1 cellular context compared by ENCODE assay signal in the genomic region with DNA sequence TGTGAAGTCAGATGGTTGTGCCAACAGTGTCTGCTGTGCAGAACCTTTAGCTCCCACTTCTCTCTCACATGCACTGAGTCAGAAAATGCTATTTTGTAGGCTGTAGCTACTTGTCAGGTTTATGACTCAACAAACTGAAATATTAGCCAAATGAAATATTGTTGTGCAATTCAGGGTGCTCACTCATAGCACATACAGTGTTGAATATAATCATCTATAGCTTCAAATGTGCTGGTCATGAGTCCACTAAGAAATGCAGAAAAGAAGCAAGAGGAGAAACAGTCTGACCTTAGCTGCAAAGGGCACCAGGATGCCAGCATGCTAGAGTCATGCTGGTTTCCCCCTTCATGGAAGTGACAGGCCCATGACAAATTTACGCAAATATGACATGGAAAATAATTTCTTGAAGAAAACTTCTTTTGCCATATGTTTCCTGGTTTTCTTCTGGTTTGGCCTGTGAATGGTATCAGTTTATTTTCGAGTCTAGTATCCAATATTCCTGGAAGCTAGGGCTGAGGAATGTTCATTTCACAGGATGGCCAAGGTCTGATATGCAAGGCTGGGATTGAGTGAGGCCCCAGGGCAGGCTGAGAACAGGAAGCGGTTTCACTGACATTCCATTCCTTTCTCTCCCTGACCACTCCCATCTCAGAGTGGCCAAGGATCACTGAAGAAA.
TF ChIP-seq lines count a peak whose summit lies in the region.

No MANE protein-coding gene starts in this region.

TF ChIP-seq in IMR-90, 13 proteins besides CTCF, POLR2A, EP300 and RAD21 (continued from another document):
- TF ChIP-seq, protein P1, sequence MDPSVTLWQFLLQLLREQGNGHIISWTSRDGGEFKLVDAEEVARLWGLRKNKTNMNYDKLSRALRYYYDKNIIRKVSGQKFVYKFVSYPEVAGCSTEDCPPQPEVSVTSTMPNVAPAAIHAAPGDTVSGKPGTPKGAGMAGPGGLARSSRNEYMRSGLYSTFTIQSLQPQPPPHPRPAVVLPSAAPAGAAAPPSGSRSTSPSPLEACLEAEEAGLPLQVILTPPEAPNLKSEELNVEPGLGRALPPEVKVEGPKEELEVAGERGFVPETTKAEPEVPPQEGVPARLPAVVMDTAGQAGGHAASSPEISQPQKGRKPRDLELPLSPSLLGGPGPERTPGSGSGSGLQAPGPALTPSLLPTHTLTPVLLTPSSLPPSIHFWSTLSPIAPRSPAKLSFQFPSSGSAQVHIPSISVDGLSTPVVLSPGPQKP (IDR thresholded peaks at IDR 0.05; ENCODE audit: borderline replicate concordance, low read depth, low read length), result no peak
